26 cellular contexts compared by ENCODE assay signal in the genomic region with DNA sequence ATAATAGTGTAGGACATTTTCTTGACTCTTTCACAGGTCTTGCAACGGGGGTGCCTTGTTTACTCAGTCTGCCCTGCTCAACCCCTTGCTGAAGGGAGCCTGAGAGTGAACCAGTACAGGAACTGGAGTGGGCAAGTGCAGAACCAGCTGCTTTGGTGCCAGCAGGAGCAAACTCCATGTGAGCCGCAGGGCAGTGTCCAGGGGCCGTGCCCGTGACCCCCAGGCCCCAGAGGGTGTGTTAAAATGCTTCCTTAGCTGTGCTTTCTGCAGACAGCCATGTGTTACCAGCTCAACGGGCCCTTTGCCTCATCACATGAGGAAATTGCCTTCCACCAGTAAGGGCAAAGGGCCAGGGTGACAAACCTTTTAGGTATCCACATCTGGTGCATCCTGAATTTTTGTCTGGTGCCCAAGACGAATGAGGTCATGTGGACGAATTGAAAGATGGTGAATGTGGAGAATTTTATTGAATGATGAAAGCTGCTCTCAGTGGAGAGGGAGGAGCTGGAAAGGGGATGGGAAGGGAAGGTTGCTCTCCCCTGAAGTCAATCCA. TPM values are rescaled to one million over a fixed set of nuclear protein-coding genes. Genes with fewer than 3 reads are reported as not detected.
"Had no signal": no experiment of that assay in that cellular context is flagged by ENCODE, and none has a peak within 500 bp of the region (broad histone marks: within the 10 kb centered on the region; RNA-seq: fewer than 3 reads in every experiment).

No MANE protein-coding gene starts in this region.

- DNase-seq: activated CD4-positive, alpha-beta T cell treated with anti-CD3 and anti-CD28 coated beads, Interleukin-2, amount 10 ng/mL, durations not matched to agents 24 days and 14 days; activated CD4-positive, alpha-beta T cell treated with anti-CD3 and anti-CD28 coated beads, Interleukin-2, amount 50 U/mL, for 48 hours; activated CD4-positive, CD25-positive, alpha-beta regulatory T cell treated with anti-CD3 and anti-CD28 coated beads, Interleukin-2, amount 50 U/mL, for 72 hours; activated CD8-positive, alpha-beta memory T cell treated with anti-CD3 and anti-CD28 coated beads, Interleukin-2, amount 10 ng/mL, durations not matched to agents 7 days and 5 days; activated effector memory CD4-positive, alpha-beta T cell treated with Interleukin-2 at 50 U/mL for 16 hours; activated naive CD4-positive, alpha-beta T cell; activated T-cell treated with anti-CD3 and anti-CD28 coated beads, Interleukin-2, amount 50 U/mL, for 24 hours; amygdala; MM.1S; NCI-H1105; NCI-H1436; NCI-H1694 treated with DMSO at 0.1 percent for 48 hours; NCI-H2029 treated with DMSO at 0.1 percent for 48 hours; NCI-H345; NCI-H510A; NCI-H526 treated with DMSO at 0.1 percent for 48 hours; NCI-H82; NK-92 treated with Interleukin-12 subunit alpha and Interleukin-12 subunit beta, amount 100 ng/mL, for 24 hours; OCI-M1; SHP77 treated with DMSO at 0.1 percent for 48 hours had no signal

- ATAC-seq: activated CD8-positive, alpha-beta memory T cell treated with anti-CD3 and anti-CD28 coated beads, Interleukin-2, amount 10 ng/mL, durations not matched to agents 7 days and 5 days; Panc1; WTC11 had no signal

RNA-seq across cellular contexts. Expression of gene OR5D13, which starts 53.6 kb away (rescaled TPM):
- total RNA-seq: activated CD4-positive, alpha-beta T cell treated with anti-CD3 and anti-CD28 coated beads, Interleukin-2, amount 10 ng/mL, durations not matched to agents 24 days and 14 days; activated CD8-positive, alpha-beta memory T cell treated with anti-CD3 and anti-CD28 coated beads, Interleukin-2, amount 10 ng/mL, durations not matched to agents 7 days and 5 days; activated T-helper 1 cell treated with anti-CD3 and anti-CD28 coated beads, Interleukin-12 subunit alpha, Interleukin-12 subunit beta, Interleukin-2, Interleukin-4 antibody, amounts not matched to agents 30 ng/mL and 10 ng/mL and 1 ng/mL, durations not matched to agents 14 hours and 24 hours and 36 hours; cardiac septum; cerebellum; SK-MEL-5; WTC11 had no signal

RNA-seq across cellular contexts. Expression of gene OR4C6, which starts 57.7 kb away (rescaled TPM):
- total RNA-seq: activated CD4-positive, alpha-beta T cell treated with anti-CD3 and anti-CD28 coated beads, Interleukin-2, amount 10 ng/mL, durations not matched to agents 24 days and 14 days; activated CD8-positive, alpha-beta memory T cell treated with anti-CD3 and anti-CD28 coated beads, Interleukin-2, amount 10 ng/mL, durations not matched to agents 7 days and 5 days; activated T-helper 1 cell treated with anti-CD3 and anti-CD28 coated beads, Interleukin-12 subunit alpha, Interleukin-12 subunit beta, Interleukin-2, Interleukin-4 antibody, amounts not matched to agents 30 ng/mL and 10 ng/mL and 1 ng/mL, durations not matched to agents 14 hours and 24 hours and 36 hours; cardiac septum; cerebellum; SK-MEL-5; WTC11 had no signal
